Comparison of ENCODE assay signal across 17 cellular contexts in the genomic region with DNA sequence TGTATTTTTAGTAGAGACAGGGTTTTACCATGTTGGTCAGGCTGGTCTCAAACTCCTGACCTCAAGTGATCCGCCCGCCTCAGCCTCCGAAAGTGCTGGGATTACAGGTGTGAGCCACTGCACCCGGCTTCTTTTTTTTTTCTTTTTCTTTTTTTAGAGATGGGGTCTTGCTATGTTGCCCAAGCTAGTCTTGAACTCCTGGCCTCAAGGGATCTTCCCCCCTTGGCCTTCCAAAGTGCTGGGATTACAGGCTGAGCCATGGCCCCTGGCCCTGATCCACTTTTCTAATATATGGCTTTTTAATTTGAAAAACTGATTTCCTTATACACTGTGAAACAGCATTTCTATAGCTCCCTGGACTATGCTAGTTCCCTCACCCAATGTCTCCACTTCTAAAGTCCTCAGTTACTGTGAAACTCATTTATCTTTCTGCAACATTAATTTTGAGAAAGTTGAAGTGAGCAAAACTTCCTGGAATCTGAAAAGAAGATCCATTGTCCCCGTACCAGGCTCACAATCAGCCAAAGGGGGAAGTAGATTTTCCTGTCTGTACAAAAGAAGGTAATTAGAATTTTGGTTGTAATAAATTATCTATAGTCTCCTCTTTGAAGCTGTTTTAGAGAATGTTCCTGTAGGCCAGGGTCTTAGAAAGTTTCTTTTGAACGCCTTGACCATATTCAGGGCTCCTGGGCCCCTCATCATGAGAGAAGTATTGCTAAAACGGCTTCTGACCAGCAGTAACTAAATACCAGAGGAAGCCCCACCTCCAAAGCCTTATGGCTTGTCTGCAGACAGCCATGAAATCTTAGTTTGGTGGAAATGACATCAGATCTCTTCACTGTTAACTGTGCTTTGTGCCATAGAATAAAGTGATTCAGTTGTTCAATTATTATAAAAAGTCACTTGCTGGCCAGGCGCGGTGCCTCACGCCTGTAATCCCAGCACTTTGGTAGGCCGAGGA. TPM values are rescaled to one million over a fixed set of nuclear protein-coding genes. Genes with fewer than 3 reads are reported as not detected.
A peak's percentile ranks its signal among the peaks of the same experiment; 100 is the strongest.
DNase-seq lines count a peak whose midpoint lies in the region; ATAC-seq and TF ChIP-seq lines count a peak whose summit lies in the region.
"Had no signal": no experiment of that assay in that cellular context is flagged by ENCODE, and none has a peak within 500 bp of the region (broad histone marks: within the 10 kb centered on the region; RNA-seq: fewer than 3 reads in every experiment).

No MANE protein-coding gene starts in this region.

- no peak overlapping the region for H3K4me3 ChIP-seq in choroid plexus epithelial cell (ENCODE audit: low read depth, low read length)
- H3K4me3 ChIP-seq in neural progenitor cell = no peak overlapping the region
- H3K4me3 ChIP-seq in esophagus muscularis mucosa = no peak overlapping the region
- H3K4me3 ChIP-seq: ovary had no signal

- H3K27ac ChIP-seq in neural progenitor cell (no peak overlapping the region), esophagus muscularis mucosa (replicated peaks in 1 of 4) (no peak overlapping the region)
- H3K27ac ChIP-seq: brain microvascular endothelial cell, ovary had no signal

- no peaks in the 10 kb centered on the region for H3K79me2 ChIP-seq in neural progenitor cell (ENCODE audit: low read depth)

- intact Hi-C loops in esophagus muscularis mucosa (cut with DNase I) = no loop called here

- ATAC-seq in HG03095 (IDR thresholded peaks at IDR 0.05; ENCODE audit: unreplicated experiment) (no peak), HG02623 (IDR thresholded peaks at IDR 0.05; ENCODE audit: unreplicated experiment) (no peak)
- ATAC-seq: stimulated activated naive B cell treated with anti-CD40 and anti-IgM and Interleukin-4, amounts not matched to agents 10 μg/mL and 1 μg/mL and 100 μg/mL, for 72 hours had no signal

- peak overlapping the region; percentile 72 for H2AFZ ChIP-seq in neural progenitor cell (replicated peaks)

- H4K20me1 ChIP-seq in neural progenitor cell (ENCODE audit: low read depth) = no peaks in the 10 kb centered on the region

- H3K4me1 ChIP-seq in neural progenitor cell (peaks cover 9% of the 10 kb centered on the region), esophagus muscularis mucosa (peaks cover 0 to 13% (median 10%) of the 10 kb centered on the region in 4 donors)

- no peak overlapping the region for H3K4me2 ChIP-seq in neural progenitor cell

- H3K36me3 Mint-ChIP-seq in neural progenitor cell = no peaks in the 10 kb centered on the region
- H3K36me3 Mint-ChIP-seq: activated naive CD8-positive, alpha-beta T cell treated with anti-CD3 and anti-CD28 coated beads for 36 hours; stimulated activated naive B cell treated with anti-CD40 and anti-IgM and Interleukin-4, amounts not matched to agents 10 μg/mL and 1 μg/mL and 100 μg/mL, for 72 hours had no signal

- DNase-seq in GF-D8 (lab: John Stamatoyannopoulos, UW) (peak; percentile 37), MV-4-11 (lab: John Stamatoyannopoulos, UW) (peak; percentile 57), choroid plexus epithelial cell (ENCODE audit: low read depth) (peak; percentile 21), neural progenitor cell (ENCODE audit: low spot score) (no peak), NCI-H1417 treated with DMSO at 0.1 percent for 48 hours (lab: John Stamatoyannopoulos, UW) (no peak), esophagus muscularis mucosa (ENCODE audit: extremely low spot score) (no peak)
- DNase-seq: activated CD4-positive, alpha-beta T cell treated with anti-CD3 and anti-CD28 coated beads for 4 hours; activated naive CD8-positive, alpha-beta T cell treated with anti-CD3 and anti-CD28 coated beads for 36 hours; activated T-cell treated with anti-CD3 and anti-CD28 coated beads for 4 hours; brain microvascular endothelial cell; islet precursor cell; NCI-H82; ovary; stimulated activated naive B cell treated with anti-CD40 and anti-IgM and Interleukin-4, amounts not matched to agents 10 μg/mL and 1 μg/mL and 100 μg/mL, for 72 hours; trophoblast cell had no signal

- H3K36me3 ChIP-seq in neural progenitor cell = no peaks in the 10 kb centered on the region
- no peaks in the 10 kb centered on the region for H3K36me3 ChIP-seq in esophagus muscularis mucosa
- H3K36me3 ChIP-seq: brain microvascular endothelial cell, ovary had no signal

- H3K4me3 Mint-ChIP-seq in neural progenitor cell = no peak overlapping the region
- H3K4me3 Mint-ChIP-seq: activated naive CD8-positive, alpha-beta T cell treated with anti-CD3 and anti-CD28 coated beads for 36 hours; stimulated activated naive B cell treated with anti-CD40 and anti-IgM and Interleukin-4, amounts not matched to agents 10 μg/mL and 1 μg/mL and 100 μg/mL, for 72 hours had no signal

- H3K27me3 ChIP-seq in neural progenitor cell (no peaks in the 10 kb centered on the region), esophagus muscularis mucosa (no peaks in the 10 kb centered on the region)
- H3K27me3 ChIP-seq: brain microvascular endothelial cell, ovary had no signal

- TF ChIP-seq POLR2A in esophagus muscularis mucosa (IDR thresholded peaks at IDR 0.05; ENCODE audit: low read depth) = no peak

- no peaks in the 10 kb centered on the region for H3K27me3 Mint-ChIP-seq in neural progenitor cell (ENCODE audit: insufficient read depth, low read depth)
- H3K27me3 Mint-ChIP-seq: activated naive CD8-positive, alpha-beta T cell treated with anti-CD3 and anti-CD28 coated beads for 36 hours; stimulated activated naive B cell treated with anti-CD40 and anti-IgM and Interleukin-4, amounts not matched to agents 10 μg/mL and 1 μg/mL and 100 μg/mL, for 72 hours had no signal

- H3K9me3 ChIP-seq in neural progenitor cell (ENCODE audit: low read depth) (no peaks in the 10 kb centered on the region), esophagus muscularis mucosa (no peaks in the 10 kb centered on the region)
- H3K9me3 ChIP-seq: ovary had no signal

- TF ChIP-seq EP300 in esophagus muscularis mucosa (IDR thresholded peaks at IDR 0.05) = no peak

- H3K27ac Mint-ChIP-seq in neural progenitor cell = no peak overlapping the region
- H3K27ac Mint-ChIP-seq: activated naive CD8-positive, alpha-beta T cell treated with anti-CD3 and anti-CD28 coated beads for 36 hours; stimulated activated naive B cell treated with anti-CD40 and anti-IgM and Interleukin-4, amounts not matched to agents 10 μg/mL and 1 μg/mL and 100 μg/mL, for 72 hours had no signal

- WGBS in esophagus muscularis mucosa = 84% methylated on average over 11 of the region's 11 CpGs

- no peak for TF ChIP-seq CTCF in choroid plexus epithelial cell (conservative IDR thresholded peaks at IDR 0.05; ENCODE audit: low read depth, low read length)
- TF ChIP-seq CTCF in neural progenitor cell (IDR thresholded peaks at IDR 0.05) = no peak
- no peak for TF ChIP-seq CTCF in esophagus muscularis mucosa (IDR thresholded peaks at IDR 0.05)

- H3K9me3 Mint-ChIP-seq in neural progenitor cell = no peaks in the 10 kb centered on the region
- H3K9me3 Mint-ChIP-seq: activated naive CD8-positive, alpha-beta T cell treated with anti-CD3 and anti-CD28 coated beads for 36 hours; stimulated activated naive B cell treated with anti-CD40 and anti-IgM and Interleukin-4, amounts not matched to agents 10 μg/mL and 1 μg/mL and 100 μg/mL, for 72 hours had no signal

- no peak overlapping the region for H3K9ac ChIP-seq in neural progenitor cell

- H3F3A ChIP-seq in neural progenitor cell (ENCODE audit: low read depth) = peaks cover 6% of the 10 kb centered on the region

- H3K4me1 Mint-ChIP-seq in neural progenitor cell = peaks cover 10% of the 10 kb centered on the region
- H3K4me1 Mint-ChIP-seq: activated naive CD8-positive, alpha-beta T cell treated with anti-CD3 and anti-CD28 coated beads for 36 hours had no signal

RNA-seq across cellular contexts. Expression of a gene that starts 34.9 kb away (rescaled TPM):
- total RNA-seq in neural progenitor cell (ENCODE audit: low replicate concordance) (47.4 and 91.2 TPM in 2 replicates), esophagus muscularis mucosa (100 to 1,000 TPM; 117 to 152 (median 124) TPM)

Comparison
In these comparisons a context has a peak if more than half of its experiments do, and no peak if none do; other contexts are left out.
1. DNase-seq: peak in GF-D8 (single experiment), MV-4-11 (single experiment) and choroid plexus epithelial cell (single experiment); none in neural progenitor cell (single experiment), NCI-H1417 treated with DMSO at 0.1 percent for 48 hours (single experiment) and esophagus muscularis mucosa (single experiment).